8 cellular contexts compared by ENCODE assay signal in the genomic region with DNA sequence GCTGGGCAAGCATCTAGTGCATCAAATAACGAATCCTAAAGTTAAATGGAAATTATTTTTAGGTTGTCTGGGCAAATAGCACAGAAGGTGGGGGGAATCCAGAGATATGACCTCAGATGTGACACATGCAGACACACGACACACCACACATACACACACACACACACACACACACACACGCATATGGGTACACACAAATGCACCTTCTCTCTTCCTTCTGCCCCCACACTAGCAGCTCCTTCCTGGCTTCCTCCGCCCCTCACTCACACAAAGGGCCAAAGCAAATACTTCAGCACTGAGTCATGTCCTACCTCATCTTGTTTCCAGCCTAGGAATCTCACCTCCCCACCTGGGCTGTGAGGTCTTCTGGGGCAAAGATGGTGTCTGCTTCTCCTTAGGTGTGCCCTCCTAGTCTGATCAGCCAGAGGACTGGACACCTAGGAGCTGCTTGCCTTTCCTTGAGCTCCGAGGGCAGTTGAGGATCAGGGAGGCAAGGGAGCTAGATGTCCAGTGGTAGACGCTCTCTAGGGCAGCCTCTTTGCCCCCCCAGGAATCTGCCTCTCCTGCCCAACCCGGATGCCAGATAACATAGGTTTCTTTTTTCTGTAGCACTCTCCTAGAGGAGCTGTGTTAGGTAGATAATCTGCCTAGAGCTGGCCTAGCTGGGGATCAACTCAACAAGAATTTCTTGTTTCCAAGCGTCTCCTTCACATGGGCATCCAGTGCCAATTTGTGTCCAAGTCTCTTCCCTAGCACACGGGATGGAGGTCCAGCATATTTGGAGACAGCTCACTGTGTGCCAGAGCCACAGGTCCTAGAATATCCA. TPM values are rescaled to one million over a fixed set of nuclear protein-coding genes. Genes with fewer than 3 reads are reported as not detected.
DNase-seq lines count a peak whose midpoint lies in the region; ATAC-seq lines count a peak whose summit lies in the region.

No MANE protein-coding gene starts in this region.

- CTCF ChIA-PET in activated naive CD4-positive, alpha-beta T cell treated with anti-CD3 and anti-CD28 coated beads for 36 hours (lab: Charles Lee): interaction anchor here (0.5 to 1.4 kb wide), 8 partner anchors 11 to 100 kb away, joined by 3 to 8 read pairs (median 4); partner anchors contain the start of genes CDKN2AIPNL and JADE2

- H3K4me3 Mint-ChIP-seq in activated naive CD4-positive, alpha-beta T cell treated with anti-CD3 and anti-CD28 coated beads for 36 hours: no peak overlapping the region
- no peak overlapping the region for H3K4me3 Mint-ChIP-seq in stimulated activated memory B cell treated with anti-CD40 and anti-IgM and Interleukin-4, amounts not matched to agents 10 μg/mL and 1 μg/mL and 100 μg/mL, for 72 hours

- intact Hi-C loops in activated naive CD4-positive, alpha-beta T cell treated with anti-CD3 and anti-CD28 coated beads for 36 hours (cut with micrococcal nuclease): loop anchor here (1.0 kb wide), 2 partner anchors 8 to 14 kb away; partner anchors contain the start of gene JADE2

- no peaks in the 10 kb centered on the region for H3K27me3 Mint-ChIP-seq in activated naive CD4-positive, alpha-beta T cell treated with anti-CD3 and anti-CD28 coated beads for 36 hours (ENCODE audit: low read depth)
- no peaks in the 10 kb centered on the region for H3K27me3 Mint-ChIP-seq in stimulated activated memory B cell treated with anti-CD40 and anti-IgM and Interleukin-4, amounts not matched to agents 10 μg/mL and 1 μg/mL and 100 μg/mL, for 72 hours

- no peaks in the 10 kb centered on the region for H3K9me3 Mint-ChIP-seq in activated naive CD4-positive, alpha-beta T cell treated with anti-CD3 and anti-CD28 coated beads for 36 hours
- H3K9me3 Mint-ChIP-seq in stimulated activated memory B cell treated with anti-CD40 and anti-IgM and Interleukin-4, amounts not matched to agents 10 μg/mL and 1 μg/mL and 100 μg/mL, for 72 hours: no peaks in the 10 kb centered on the region

- peak; percentile 53 for ATAC-seq in stimulated activated memory B cell treated with anti-CD40 and anti-IgM and Interleukin-4, amounts not matched to agents 10 μg/mL and 1 μg/mL and 100 μg/mL, for 72 hours
- no peak for ATAC-seq in HG02981 (IDR thresholded peaks at IDR 0.05; ENCODE audit: unreplicated experiment)

- peak overlapping the region; percentile 60 for H3K27ac Mint-ChIP-seq in activated naive CD4-positive, alpha-beta T cell treated with anti-CD3 and anti-CD28 coated beads for 36 hours
- peak overlapping the region; percentile 6 for H3K27ac Mint-ChIP-seq in stimulated activated memory B cell treated with anti-CD40 and anti-IgM and Interleukin-4, amounts not matched to agents 10 μg/mL and 1 μg/mL and 100 μg/mL, for 72 hours

- no peaks in the 10 kb centered on the region for H3K36me3 Mint-ChIP-seq in activated naive CD4-positive, alpha-beta T cell treated with anti-CD3 and anti-CD28 coated beads for 36 hours (ENCODE audit: low read depth)
- no peaks in the 10 kb centered on the region for H3K36me3 Mint-ChIP-seq in stimulated activated memory B cell treated with anti-CD40 and anti-IgM and Interleukin-4, amounts not matched to agents 10 μg/mL and 1 μg/mL and 100 μg/mL, for 72 hours

- DNase-seq in M059J (ENCODE audit: low read depth) (peak; percentile 80), kidney glomerular epithelial cell (lab: John Stamatoyannopoulos, UW) (peak; percentile 91), amygdala (lab: John Stamatoyannopoulos, UW) (no peak), UCSD-AML1 (lab: John Stamatoyannopoulos, UW; ENCODE audit: unreplicated experiment) (no peak), DMS 273 treated with DMSO at 0.1 percent for 48 hours (lab: John Stamatoyannopoulos, UW) (no peak)
- DNase-seq in activated naive CD4-positive, alpha-beta T cell treated with anti-CD3 and anti-CD28 coated beads for 36 hours: peak; percentile 83

- H3K4me1 Mint-ChIP-seq in activated naive CD4-positive, alpha-beta T cell treated with anti-CD3 and anti-CD28 coated beads for 36 hours (ENCODE audit: low read depth): peaks cover 26% of the 10 kb centered on the region
- H3K4me1 Mint-ChIP-seq in stimulated activated memory B cell treated with anti-CD40 and anti-IgM and Interleukin-4, amounts not matched to agents 10 μg/mL and 1 μg/mL and 100 μg/mL, for 72 hours: peaks cover 11% of the 10 kb centered on the region

RNA-seq across cellular contexts. Expression of gene JADE2, which starts 14.3 kb away (rescaled TPM):
- 19.8 and 34.4 TPM in 2 replicates for total RNA-seq in M059J (2014; rRNA removed; shearing (Covaris generic))
- 10 to 100 TPM; 78.4 to 86.6 TPM for total RNA-seq in activated naive CD4-positive, alpha-beta T cell treated with anti-CD3 and anti-CD28 coated beads for 36 hours

Comparison
In these comparisons a context has a peak if more than half of its experiments do, and no peak if none do; other contexts are left out.
1. DNase-seq: peak in M059J (single experiment), activated naive CD4-positive, alpha-beta T cell treated with anti-CD3 and anti-CD28 coated beads for 36 hours (single experiment) and kidney glomerular epithelial cell (single experiment); none in amygdala (0 of 56), UCSD-AML1 (single experiment) and DMS 273 treated with DMSO at 0.1 percent for 48 hours (single experiment).